ENCODE assay signal across 1 cellular context in the genomic region with DNA sequence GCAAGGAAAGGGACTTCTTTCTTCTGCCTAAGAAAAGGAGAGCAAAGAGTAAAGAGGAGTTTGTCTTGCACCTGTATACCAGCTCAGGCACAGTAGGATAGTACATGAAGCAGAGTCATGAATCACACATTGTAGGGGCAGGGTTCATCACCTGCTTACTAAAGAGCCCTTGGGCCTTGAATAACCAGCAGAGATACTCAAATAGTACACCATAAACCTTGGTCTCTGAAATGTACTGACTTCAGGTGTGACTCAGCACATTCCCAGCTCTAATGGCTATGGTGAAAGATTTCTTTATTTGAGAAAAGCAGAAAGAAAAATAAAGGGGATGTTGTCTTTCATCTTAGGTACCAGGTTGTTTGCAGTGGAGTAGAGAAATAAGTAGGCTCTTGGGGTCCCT.
TF ChIP-seq lines count a peak whose summit lies in the region.

No MANE protein-coding gene starts in this region.

TF ChIP-seq in HepG2, 621 proteins besides CTCF, POLR2A, EP300 and RAD21 (continued from another document):
- TF ChIP-seq, protein P1, sequence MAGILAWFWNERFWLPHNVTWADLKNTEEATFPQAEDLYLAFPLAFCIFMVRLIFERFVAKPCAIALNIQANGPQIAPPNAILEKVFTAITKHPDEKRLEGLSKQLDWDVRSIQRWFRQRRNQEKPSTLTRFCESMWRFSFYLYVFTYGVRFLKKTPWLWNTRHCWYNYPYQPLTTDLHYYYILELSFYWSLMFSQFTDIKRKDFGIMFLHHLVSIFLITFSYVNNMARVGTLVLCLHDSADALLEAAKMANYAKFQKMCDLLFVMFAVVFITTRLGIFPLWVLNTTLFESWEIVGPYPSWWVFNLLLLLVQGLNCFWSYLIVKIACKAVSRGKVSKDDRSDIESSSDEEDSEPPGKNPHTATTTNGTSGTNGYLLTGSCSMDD (CRISPR knock-in tag; IDR thresholded peaks at IDR 0.05): no peak
- TF ChIP-seq, protein P2, sequence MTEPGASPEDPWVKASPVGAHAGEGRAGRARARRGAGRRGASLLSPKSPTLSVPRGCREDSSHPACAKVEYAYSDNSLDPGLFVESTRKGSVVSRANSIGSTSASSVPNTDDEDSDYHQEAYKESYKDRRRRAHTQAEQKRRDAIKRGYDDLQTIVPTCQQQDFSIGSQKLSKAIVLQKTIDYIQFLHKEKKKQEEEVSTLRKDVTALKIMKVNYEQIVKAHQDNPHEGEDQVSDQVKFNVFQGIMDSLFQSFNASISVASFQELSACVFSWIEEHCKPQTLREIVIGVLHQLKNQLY (CRISPR knock-in tag; IDR thresholded peaks at IDR 0.05): no peak
- TF ChIP-seq ZNF460 (CRISPR knock-in tag; IDR thresholded peaks at IDR 0.05; ENCODE audit: borderline replicate concordance): no peak
- TF ChIP-seq ZFP37 (CRISPR knock-in tag; IDR thresholded peaks at IDR 0.05; ENCODE audit: borderline replicate concordance): no peak
- TF ChIP-seq ZNF577 (CRISPR knock-in tag; IDR thresholded peaks at IDR 0.05; ENCODE audit: borderline replicate concordance, low read depth): no peak
- no peak for TF ChIP-seq FOXJ3 (CRISPR knock-in tag; IDR thresholded peaks at IDR 0.05; ENCODE audit: borderline replicate concordance)
- TF ChIP-seq ZNF296 (CRISPR knock-in tag; conservative IDR thresholded peaks at IDR 0.05): no peak
- TF ChIP-seq RBAK (CRISPR knock-in tag; IDR thresholded peaks at IDR 0.05): no peak
- no peak for TF ChIP-seq ZFAT (CRISPR knock-in tag; conservative IDR thresholded peaks at IDR 0.05)
- no peak for TF ChIP-seq MAFG (CRISPR knock-in tag; IDR thresholded peaks at IDR 0.05)
- no peak for TF ChIP-seq HDAC1 (CRISPR knock-in tag; IDR thresholded peaks at IDR 0.05)
- no peak for TF ChIP-seq NAIF1 (CRISPR knock-in tag; IDR thresholded peaks at IDR 0.05; ENCODE audit: borderline replicate concordance)
- TF ChIP-seq TEAD3 (CRISPR knock-in tag; optimal IDR thresholded peaks at IDR 0.05; ENCODE audit: borderline replicate concordance): peak; percentile 43
- TF ChIP-seq, protein P3, sequence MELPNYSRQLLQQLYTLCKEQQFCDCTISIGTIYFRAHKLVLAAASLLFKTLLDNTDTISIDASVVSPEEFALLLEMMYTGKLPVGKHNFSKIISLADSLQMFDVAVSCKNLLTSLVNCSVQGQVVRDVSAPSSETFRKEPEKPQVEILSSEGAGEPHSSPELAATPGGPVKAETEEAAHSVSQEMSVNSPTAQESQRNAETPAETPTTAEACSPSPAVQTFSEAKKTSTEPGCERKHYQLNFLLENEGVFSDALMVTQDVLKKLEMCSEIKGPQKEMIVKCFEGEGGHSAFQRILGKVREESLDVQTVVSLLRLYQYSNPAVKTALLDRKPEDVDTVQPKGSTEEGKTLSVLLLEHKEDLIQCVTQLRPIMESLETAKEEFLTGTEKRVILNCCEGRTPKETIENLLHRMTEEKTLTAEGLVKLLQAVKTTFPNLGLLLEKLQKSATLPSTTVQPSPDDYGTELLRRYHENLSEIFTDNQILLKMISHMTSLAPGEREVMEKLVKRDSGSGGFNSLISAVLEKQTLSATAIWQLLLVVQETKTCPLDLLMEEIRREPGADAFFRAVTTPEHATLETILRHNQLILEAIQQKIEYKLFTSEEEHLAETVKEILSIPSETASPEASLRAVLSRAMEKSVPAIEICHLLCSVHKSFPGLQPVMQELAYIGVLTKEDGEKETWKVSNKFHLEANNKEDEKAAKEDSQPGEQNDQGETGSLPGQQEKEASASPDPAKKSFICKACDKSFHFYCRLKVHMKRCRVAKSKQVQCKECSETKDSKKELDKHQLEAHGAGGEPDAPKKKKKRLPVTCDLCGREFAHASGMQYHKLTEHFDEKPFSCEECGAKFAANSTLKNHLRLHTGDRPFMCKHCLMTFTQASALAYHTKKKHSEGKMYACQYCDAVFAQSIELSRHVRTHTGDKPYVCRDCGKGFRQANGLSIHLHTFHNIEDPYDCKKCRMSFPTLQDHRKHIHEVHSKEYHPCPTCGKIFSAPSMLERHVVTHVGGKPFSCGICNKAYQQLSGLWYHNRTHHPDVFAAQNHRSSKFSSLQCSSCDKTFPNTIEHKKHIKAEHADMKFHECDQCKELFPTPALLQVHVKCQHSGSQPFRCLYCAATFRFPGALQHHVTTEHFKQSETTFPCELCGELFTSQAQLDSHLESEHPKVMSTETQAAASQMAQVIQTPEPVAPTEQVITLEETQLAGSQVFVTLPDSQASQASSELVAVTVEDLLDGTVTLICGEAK (IDR thresholded peaks at IDR 0.05): no peak
- TF ChIP-seq, protein P3 (CRISPR knock-in tag; IDR thresholded peaks at IDR 0.05): no peak
- TF ChIP-seq, protein P4, sequence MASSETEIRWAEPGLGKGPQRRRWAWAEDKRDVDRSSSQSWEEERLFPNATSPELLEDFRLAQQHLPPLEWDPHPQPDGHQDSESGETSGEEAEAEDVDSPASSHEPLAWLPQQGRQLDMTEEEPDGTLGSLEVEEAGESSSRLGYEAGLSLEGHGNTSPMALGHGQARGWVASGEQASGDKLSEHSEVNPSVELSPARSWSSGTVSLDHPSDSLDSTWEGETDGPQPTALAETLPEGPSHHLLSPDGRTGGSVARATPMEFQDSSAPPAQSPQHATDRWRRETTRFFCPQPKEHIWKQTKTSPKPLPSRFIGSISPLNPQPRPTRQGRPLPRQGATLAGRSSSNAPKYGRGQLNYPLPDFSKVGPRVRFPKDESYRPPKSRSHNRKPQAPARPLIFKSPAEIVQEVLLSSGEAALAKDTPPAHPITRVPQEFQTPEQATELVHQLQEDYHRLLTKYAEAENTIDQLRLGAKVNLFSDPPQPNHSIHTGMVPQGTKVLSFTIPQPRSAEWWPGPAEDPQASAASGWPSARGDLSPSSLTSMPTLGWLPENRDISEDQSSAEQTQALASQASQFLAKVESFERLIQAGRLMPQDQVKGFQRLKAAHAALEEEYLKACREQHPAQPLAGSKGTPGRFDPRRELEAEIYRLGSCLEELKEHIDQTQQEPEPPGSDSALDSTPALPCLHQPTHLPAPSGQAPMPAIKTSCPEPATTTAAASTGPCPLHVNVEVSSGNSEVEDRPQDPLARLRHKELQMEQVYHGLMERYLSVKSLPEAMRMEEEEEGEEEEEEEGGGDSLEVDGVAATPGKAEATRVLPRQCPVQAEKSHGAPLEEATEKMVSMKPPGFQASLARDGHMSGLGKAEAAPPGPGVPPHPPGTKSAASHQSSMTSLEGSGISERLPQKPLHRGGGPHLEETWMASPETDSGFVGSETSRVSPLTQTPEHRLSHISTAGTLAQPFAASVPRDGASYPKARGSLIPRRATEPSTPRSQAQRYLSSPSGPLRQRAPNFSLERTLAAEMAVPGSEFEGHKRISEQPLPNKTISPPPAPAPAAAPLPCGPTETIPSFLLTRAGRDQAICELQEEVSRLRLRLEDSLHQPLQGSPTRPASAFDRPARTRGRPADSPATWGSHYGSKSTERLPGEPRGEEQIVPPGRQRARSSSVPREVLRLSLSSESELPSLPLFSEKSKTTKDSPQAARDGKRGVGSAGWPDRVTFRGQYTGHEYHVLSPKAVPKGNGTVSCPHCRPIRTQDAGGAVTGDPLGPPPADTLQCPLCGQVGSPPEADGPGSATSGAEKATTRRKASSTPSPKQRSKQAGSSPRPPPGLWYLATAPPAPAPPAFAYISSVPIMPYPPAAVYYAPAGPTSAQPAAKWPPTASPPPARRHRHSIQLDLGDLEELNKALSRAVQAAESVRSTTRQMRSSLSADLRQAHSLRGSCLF (CRISPR knock-in tag; IDR thresholded peaks at IDR 0.05; ENCODE audit: borderline replicate concordance): no peak
- TF ChIP-seq, protein P5, sequence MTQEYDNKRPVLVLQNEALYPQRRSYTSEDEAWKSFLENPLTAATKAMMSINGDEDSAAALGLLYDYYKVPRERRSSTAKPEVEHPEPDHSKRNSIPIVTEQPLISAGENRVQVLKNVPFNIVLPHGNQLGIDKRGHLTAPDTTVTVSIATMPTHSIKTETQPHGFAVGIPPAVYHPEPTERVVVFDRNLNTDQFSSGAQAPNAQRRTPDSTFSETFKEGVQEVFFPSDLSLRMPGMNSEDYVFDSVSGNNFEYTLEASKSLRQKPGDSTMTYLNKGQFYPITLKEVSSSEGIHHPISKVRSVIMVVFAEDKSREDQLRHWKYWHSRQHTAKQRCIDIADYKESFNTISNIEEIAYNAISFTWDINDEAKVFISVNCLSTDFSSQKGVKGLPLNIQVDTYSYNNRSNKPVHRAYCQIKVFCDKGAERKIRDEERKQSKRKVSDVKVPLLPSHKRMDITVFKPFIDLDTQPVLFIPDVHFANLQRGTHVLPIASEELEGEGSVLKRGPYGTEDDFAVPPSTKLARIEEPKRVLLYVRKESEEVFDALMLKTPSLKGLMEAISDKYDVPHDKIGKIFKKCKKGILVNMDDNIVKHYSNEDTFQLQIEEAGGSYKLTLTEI (CRISPR knock-in tag; conservative IDR thresholded peaks at IDR 0.05): no peak
- peak; percentile 59 for TF ChIP-seq MAFF (IDR thresholded peaks at IDR 0.05; ENCODE audit: low read depth, low read length)
- TF ChIP-seq, protein P6, sequence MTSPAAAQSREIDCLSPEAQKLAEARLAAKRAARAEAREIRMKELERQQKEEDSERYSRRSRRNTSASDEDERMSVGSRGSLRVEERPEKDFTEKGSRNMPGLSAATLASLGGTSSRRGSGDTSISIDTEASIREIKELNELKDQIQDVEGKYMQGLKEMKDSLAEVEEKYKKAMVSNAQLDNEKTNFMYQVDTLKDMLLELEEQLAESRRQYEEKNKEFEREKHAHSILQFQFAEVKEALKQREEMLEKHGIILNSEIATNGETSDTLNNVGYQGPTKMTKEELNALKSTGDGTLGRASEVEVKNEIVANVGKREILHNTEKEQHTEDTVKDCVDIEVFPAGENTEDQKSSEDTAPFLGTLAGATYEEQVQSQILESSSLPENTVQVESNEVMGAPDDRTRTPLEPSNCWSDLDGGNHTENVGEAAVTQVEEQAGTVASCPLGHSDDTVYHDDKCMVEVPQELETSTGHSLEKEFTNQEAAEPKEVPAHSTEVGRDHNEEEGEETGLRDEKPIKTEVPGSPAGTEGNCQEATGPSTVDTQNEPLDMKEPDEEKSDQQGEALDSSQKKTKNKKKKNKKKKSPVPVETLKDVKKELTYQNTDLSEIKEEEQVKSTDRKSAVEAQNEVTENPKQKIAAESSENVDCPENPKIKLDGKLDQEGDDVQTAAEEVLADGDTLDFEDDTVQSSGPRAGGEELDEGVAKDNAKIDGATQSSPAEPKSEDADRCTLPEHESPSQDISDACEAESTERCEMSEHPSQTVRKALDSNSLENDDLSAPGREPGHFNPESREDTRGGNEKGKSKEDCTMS (CRISPR knock-in tag; conservative IDR thresholded peaks at IDR 0.05): no peak
- TF ChIP-seq, protein P7, sequence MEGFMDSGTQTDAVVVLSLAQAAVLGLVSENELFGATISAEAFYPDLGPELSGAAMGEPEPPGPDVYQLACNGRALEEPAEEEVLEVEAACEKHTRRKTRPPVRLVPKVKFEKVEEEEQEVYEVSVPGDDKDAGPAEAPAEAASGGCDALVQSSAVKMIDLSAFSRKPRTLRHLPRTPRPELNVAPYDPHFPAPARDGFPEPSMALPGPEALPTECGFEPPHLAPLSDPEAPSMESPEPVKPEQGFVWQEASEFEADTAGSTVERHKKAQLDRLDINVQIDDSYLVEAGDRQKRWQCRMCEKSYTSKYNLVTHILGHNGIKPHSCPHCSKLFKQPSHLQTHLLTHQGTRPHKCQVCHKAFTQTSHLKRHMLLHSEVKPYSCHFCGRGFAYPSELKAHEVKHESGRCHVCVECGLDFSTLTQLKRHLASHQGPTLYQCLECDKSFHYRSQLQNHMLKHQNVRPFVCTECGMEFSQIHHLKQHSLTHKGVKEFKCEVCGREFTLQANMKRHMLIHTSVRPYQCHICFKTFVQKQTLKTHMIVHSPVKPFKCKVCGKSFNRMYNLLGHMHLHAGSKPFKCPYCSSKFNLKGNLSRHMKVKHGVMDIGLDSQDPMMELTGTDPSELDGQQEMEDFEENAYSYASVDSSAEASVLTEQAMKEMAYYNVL (CRISPR knock-in tag; IDR thresholded peaks at IDR 0.05; ENCODE audit: borderline replicate concordance): no peak
- no peak for TF ChIP-seq MBD4 (IDR thresholded peaks at IDR 0.05; ENCODE audit: borderline replicate concordance, low read length)
- TF ChIP-seq, protein P8, sequence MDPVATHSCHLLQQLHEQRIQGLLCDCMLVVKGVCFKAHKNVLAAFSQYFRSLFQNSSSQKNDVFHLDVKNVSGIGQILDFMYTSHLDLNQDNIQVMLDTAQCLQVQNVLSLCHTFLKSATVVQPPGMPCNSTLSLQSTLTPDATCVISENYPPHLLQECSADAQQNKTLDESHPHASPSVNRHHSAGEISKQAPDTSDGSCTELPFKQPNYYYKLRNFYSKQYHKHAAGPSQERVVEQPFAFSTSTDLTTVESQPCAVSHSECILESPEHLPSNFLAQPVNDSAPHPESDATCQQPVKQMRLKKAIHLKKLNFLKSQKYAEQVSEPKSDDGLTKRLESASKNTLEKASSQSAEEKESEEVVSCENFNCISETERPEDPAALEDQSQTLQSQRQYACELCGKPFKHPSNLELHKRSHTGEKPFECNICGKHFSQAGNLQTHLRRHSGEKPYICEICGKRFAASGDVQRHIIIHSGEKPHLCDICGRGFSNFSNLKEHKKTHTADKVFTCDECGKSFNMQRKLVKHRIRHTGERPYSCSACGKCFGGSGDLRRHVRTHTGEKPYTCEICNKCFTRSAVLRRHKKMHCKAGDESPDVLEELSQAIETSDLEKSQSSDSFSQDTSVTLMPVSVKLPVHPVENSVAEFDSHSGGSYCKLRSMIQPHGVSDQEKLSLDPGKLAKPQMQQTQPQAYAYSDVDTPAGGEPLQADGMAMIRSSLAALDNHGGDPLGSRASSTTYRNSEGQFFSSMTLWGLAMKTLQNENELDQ (CRISPR knock-in tag; IDR thresholded peaks at IDR 0.05; ENCODE audit: borderline replicate concordance): no peak
- TF ChIP-seq FOXA1 (IDR thresholded peaks at IDR 0.05): no peak
- TF ChIP-seq FOXA1 (CRISPR knock-in tag; IDR thresholded peaks at IDR 0.05): no peak
- no peak for TF ChIP-seq MYNN (CRISPR knock-in tag; IDR thresholded peaks at IDR 0.05; ENCODE audit: low read depth)
